17 cellular contexts compared by ENCODE assay signal in the genomic region with DNA sequence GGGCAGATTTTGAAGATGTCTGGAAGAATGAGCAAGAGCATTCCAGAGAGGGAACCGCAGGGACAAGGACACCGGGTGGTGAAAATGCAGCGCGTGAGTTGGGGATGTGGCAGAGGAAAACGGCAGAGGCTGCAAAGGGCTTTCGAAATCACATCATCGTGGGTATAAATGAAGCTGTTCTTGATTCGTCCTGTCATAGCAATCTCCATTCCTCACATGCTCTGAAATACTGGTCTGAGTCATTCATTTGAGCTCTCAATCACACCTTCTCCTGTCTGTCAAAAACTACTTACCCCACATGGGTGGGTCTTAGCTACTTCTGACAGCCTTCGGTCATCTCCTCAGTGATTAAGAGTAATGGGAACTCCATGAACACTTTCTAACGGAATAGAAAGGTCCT.
DNase-seq lines count a peak whose midpoint lies in the region; ATAC-seq and TF ChIP-seq lines count a peak whose summit lies in the region.
"Had no signal": no experiment of that assay in that cellular context is flagged by ENCODE, and none has a peak within 500 bp of the region (broad histone marks: within the 10 kb centered on the region; RNA-seq: fewer than 3 reads in every experiment).

No MANE protein-coding gene starts in this region.

- peaks cover 79 to 83% of the 10 kb centered on the region in 2 experiments for H3K4me1 ChIP-seq in neutrophil (ENCODE audit: control insufficient read depth in 1 of 2, insufficient read depth in 1 of 2, low read depth in 1 of 2, low read length in 1 of 2)
- no peaks in the 10 kb centered on the region for H3K4me1 ChIP-seq in HAP-1

- in situ Hi-C loops in HAP-1 (cut with MboI; ENCODE audit: low sequenced_read_pairs): no loop called here

- peaks cover 37% of the 10 kb centered on the region for H3K4me1 Mint-ChIP-seq in CD14-positive monocyte

- peaks cover under 1 to 3% of the 10 kb centered on the region in 2 donors for H3K36me3 Mint-ChIP-seq in CD14-positive monocyte

- DNase-seq in CD14-positive monocyte (ENCODE audit: low spot score) (no peak), M059J (ENCODE audit: low read depth) (peak; percentile 61), RWPE1 (ENCODE audit: low spot score) (peak; percentile 27), DMS53 (lab: John Stamatoyannopoulos, UW) (no peak), HAP-1 (ENCODE audit: low spot score in 2 of 2) (no peak)
- DNase-seq: HCEC 1CT; NCI-H1417 treated with DMSO at 0.1 percent for 48 hours; NCI-H187; NCI-H2107; NCI-H69; NK-92 treated with Interleukin-12 subunit alpha and Interleukin-12 subunit beta, amount 100 ng/mL, for 24 hours; Right ventricle myocardium superior; T-helper 9 cell had no signal

- CTCF ChIA-PET in RWPE1 (lab: Yijun Ruan, JAX): interaction anchor here (1.0 kb wide), 1 partner anchor 59 kb away, joined by 4 read pairs; no protein-coding TSS in a partner anchor

- TF ChIP-seq CTCF in CD14-positive monocyte (IDR thresholded peaks at IDR 0.05) (no peak), RWPE1 (conservative IDR thresholded peaks at IDR 0.05; ENCODE audit: low read depth) (no peak), neutrophil (IDR thresholded peaks at IDR 0.05) (no peak)

- H3K27ac Mint-ChIP-seq in CD14-positive monocyte: peak overlapping the region in 3 of 7 donors; percentile 21 to 66 (median 51)
- H3K27ac Mint-ChIP-seq: GM23338 had no signal

- H3K27ac ChIP-seq in RWPE1 (no peak overlapping the region), neutrophil (peak overlapping the region; percentile 79)
- H3K27ac ChIP-seq: C4-2B had no signal

- no peaks in the 10 kb centered on the region for H3K9me3 ChIP-seq in neutrophil
- H3K9me3 ChIP-seq in HAP-1: no peaks in the 10 kb centered on the region; the same call in 1 of the 2 replicates

- no peaks in the 10 kb centered on the region for H3K27me3 ChIP-seq in neutrophil
- no peaks in the 10 kb centered on the region for H3K27me3 ChIP-seq in HAP-1 (ENCODE audit: low read depth)

- peaks cover 0 to 1% (median 0%) of the 10 kb centered on the region in 3 donors for H3K27me3 Mint-ChIP-seq in CD14-positive monocyte (ENCODE audit: low read depth in 3 of 3)

- H3K36me3 ChIP-seq in neutrophil (no peaks in the 10 kb centered on the region), HAP-1 (replicated peaks) (no peaks in the 10 kb centered on the region)

- H3K4me3 Mint-ChIP-seq in CD14-positive monocyte: peak overlapping the region; percentile 18 to 84
- H3K4me3 Mint-ChIP-seq: GM23338 had no signal

- H3K9me3 Mint-ChIP-seq in CD14-positive monocyte: peaks cover 0 to 4% (median 0%) of the 10 kb centered on the region in 7 donors
- H3K9me3 Mint-ChIP-seq: GM23338 had no signal

- ATAC-seq in HG02870 (IDR thresholded peaks at IDR 0.05; ENCODE audit: unreplicated experiment): no peak
- ATAC-seq: GM23338 had no signal

- POLR2A ChIA-PET in RWPE1 (lab: Yijun Ruan, JAX; ENCODE audit: low non-redundant PET): no interaction called here

- intact Hi-C loops in CD14-positive monocyte (cut with micrococcal nuclease): no loop called here

- H3K4me3 ChIP-seq in neutrophil (ENCODE audit: low read depth in 1 of 2, low read length in 1 of 2) (peak overlapping the region; percentile 4 to 10), HAP-1 (no peak overlapping the region)
- H3K4me3 ChIP-seq: GM23338 had no signal

Comparison
In these comparisons a context has a peak if more than half of its experiments do, and no peak if none do; other contexts are left out.
1. DNase-seq: peak in M059J (single experiment) and RWPE1 (single experiment); none in CD14-positive monocyte (single experiment), DMS53 (single experiment) and HAP-1 (0 of 2).